1 cellular context compared by ENCODE assay signal in the genomic region with DNA sequence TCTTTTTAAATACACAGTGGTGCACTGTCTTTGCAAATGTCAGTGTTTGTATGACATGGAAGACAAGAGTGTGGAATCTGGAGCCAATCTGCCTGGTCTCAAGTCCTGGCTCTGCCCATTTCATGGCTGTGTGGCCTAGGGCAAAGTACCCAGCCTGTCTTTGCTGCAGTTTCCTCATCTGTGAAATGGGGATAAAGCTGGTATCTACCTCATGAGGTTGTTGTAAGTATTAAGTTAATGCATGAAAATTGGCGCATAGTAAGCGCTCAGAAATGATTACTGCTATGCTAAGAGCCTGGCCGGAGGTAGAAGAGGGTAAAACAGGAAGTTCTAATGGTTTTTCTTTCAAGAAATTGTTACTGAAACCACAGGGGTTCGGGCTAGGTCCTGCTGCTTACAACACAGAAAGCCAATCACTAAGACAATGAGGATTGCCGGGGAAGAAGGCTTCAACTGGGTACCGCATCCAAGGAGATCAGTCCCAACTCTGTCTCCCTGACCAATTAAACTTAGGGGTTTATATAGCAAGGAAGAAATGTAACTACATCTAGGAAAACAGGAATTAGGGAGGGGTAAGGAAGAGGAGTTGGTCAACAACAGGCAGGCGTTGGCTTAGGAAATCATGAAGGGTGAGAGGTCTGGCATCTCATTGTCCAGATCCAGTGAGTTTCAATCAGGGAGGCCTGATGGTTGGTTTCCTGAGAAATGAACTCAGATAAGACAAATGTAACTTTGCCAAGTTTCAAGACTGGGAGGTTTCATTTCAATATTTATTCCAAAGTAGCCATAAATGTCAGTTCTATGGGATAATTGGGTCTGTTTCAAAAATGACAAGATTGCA.
TF ChIP-seq lines count a peak whose summit lies in the region.

No MANE protein-coding gene starts in this region.

TF ChIP-seq in SK-N-SH, 30 proteins besides CTCF, POLR2A, EP300 and RAD21 (continued from another document):
- TF ChIP-seq, protein P1, sequence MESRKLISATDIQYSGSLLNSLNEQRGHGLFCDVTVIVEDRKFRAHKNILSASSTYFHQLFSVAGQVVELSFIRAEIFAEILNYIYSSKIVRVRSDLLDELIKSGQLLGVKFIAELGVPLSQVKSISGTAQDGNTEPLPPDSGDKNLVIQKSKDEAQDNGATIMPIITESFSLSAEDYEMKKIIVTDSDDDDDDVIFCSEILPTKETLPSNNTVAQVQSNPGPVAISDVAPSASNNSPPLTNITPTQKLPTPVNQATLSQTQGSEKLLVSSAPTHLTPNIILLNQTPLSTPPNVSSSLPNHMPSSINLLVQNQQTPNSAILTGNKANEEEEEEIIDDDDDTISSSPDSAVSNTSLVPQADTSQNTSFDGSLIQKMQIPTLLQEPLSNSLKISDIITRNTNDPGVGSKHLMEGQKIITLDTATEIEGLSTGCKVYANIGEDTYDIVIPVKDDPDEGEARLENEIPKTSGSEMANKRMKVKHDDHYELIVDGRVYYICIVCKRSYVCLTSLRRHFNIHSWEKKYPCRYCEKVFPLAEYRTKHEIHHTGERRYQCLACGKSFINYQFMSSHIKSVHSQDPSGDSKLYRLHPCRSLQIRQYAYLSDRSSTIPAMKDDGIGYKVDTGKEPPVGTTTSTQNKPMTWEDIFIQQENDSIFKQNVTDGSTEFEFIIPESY (IDR thresholded peaks at IDR 0.05; ENCODE audit: borderline replicate concordance, low read depth), result no peak
- no peak for TF ChIP-seq RFX5 (IDR thresholded peaks at IDR 0.05; ENCODE audit: low read length)
- TF ChIP-seq RCOR1 (IDR thresholded peaks at IDR 0.05; ENCODE audit: low read length), result no peak
- TF ChIP-seq, protein P2, sequence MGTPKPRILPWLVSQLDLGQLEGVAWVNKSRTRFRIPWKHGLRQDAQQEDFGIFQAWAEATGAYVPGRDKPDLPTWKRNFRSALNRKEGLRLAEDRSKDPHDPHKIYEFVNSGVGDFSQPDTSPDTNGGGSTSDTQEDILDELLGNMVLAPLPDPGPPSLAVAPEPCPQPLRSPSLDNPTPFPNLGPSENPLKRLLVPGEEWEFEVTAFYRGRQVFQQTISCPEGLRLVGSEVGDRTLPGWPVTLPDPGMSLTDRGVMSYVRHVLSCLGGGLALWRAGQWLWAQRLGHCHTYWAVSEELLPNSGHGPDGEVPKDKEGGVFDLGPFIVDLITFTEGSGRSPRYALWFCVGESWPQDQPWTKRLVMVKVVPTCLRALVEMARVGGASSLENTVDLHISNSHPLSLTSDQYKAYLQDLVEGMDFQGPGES (IDR thresholded peaks at IDR 0.05; ENCODE audit: low read depth, low read length), result no peak
